15 cellular contexts compared by ENCODE assay signal in genomic region chr12:59823535-59823934, GRCh38.
"Had no signal": no experiment of that assay in that cellular context is flagged by ENCODE, and none has a peak within 500 bp of the region (broad histone marks: within the 10 kb centered on the region; RNA-seq: fewer than 3 reads in every experiment).

No MANE protein-coding gene starts in this region.

- H3K27ac Mint-ChIP-seq: activated CD4-positive, alpha-beta T cell treated with anti-CD3 and anti-CD28 coated beads, Interleukin-2, amount 10 ng/mL, durations not matched to agents 7 days and 5 days; activated naive CD8-positive, alpha-beta T cell treated with anti-CD3 and anti-CD28 coated beads, Interleukin-2, amount 50 U/mL, for 24 hours; effector memory CD8-positive, alpha-beta T cell; natural killer cell treated with Interleukin-12 subunit alpha and Interleukin-12 subunit beta and Interleukin-15 and Interleukin-18, amount 100 ng/mL, for 72 hours had no signal

- H3K4me1 ChIP-seq: ascending aorta, left lung, right atrium auricular region, suprapubic skin had no signal

- DNase-seq: activated CD4-positive, alpha-beta T cell treated with anti-CD3 and anti-CD28 coated beads, Interleukin-2, amount 10 ng/mL, durations not matched to agents 7 days and 5 days; activated naive CD4-positive, alpha-beta T cell treated with Interleukin-2 at 50 U/mL for 16 hours; activated naive CD8-positive, alpha-beta T cell treated with anti-CD3 and anti-CD28 coated beads, Interleukin-2, amount 50 U/mL, for 24 hours; dermis blood vessel endothelial cell; effector memory CD8-positive, alpha-beta T cell; kidney; left lung; stimulated activated CD4-positive, alpha-beta T cell treated with anti-CD3 and anti-CD28 coated beads, Interleukin-4, amount 100 ng/mL, for 4 hours; stimulated activated CD8-positive, alpha-beta memory T cell treated with anti-CD3 and anti-CD28 coated beads, Interleukin-4, amount 100 ng/mL, for 48 hours; stimulated activated naive CD4-positive, alpha-beta T cell treated with Interleukin-2 at 50 U/mL for 16 hours; trophoblast cell had no signal

- H3K4me3 Mint-ChIP-seq: activated CD4-positive, alpha-beta T cell treated with anti-CD3 and anti-CD28 coated beads, Interleukin-2, amount 10 ng/mL, durations not matched to agents 7 days and 5 days; activated naive CD8-positive, alpha-beta T cell treated with anti-CD3 and anti-CD28 coated beads, Interleukin-2, amount 50 U/mL, for 24 hours; effector memory CD8-positive, alpha-beta T cell; natural killer cell treated with Interleukin-12 subunit alpha and Interleukin-12 subunit beta and Interleukin-15 and Interleukin-18, amount 100 ng/mL, for 72 hours had no signal

- H3K27me3 ChIP-seq: ascending aorta, left lung, right atrium auricular region, suprapubic skin had no signal

- H3K27me3 Mint-ChIP-seq: activated CD4-positive, alpha-beta T cell treated with anti-CD3 and anti-CD28 coated beads, Interleukin-2, amount 10 ng/mL, durations not matched to agents 7 days and 5 days; activated naive CD8-positive, alpha-beta T cell treated with anti-CD3 and anti-CD28 coated beads, Interleukin-2, amount 50 U/mL, for 24 hours; effector memory CD8-positive, alpha-beta T cell had no signal

- H3K4me1 Mint-ChIP-seq: activated naive CD8-positive, alpha-beta T cell treated with anti-CD3 and anti-CD28 coated beads, Interleukin-2, amount 50 U/mL, for 24 hours had no signal

- H3K27ac ChIP-seq: ascending aorta, left lung, right atrium auricular region, suprapubic skin had no signal

- H3K9me3 Mint-ChIP-seq: effector memory CD8-positive, alpha-beta T cell; natural killer cell treated with Interleukin-12 subunit alpha and Interleukin-12 subunit beta and Interleukin-15 and Interleukin-18, amount 100 ng/mL, for 72 hours had no signal

- ATAC-seq: activated naive CD8-positive, alpha-beta T cell treated with anti-CD3 and anti-CD28 coated beads, Interleukin-2, amount 50 U/mL, for 24 hours; effector memory CD8-positive, alpha-beta T cell; left lung; natural killer cell treated with Interleukin-12 subunit alpha and Interleukin-12 subunit beta and Interleukin-15 and Interleukin-18, amount 100 ng/mL, for 72 hours had no signal
